In the genomic region with DNA sequence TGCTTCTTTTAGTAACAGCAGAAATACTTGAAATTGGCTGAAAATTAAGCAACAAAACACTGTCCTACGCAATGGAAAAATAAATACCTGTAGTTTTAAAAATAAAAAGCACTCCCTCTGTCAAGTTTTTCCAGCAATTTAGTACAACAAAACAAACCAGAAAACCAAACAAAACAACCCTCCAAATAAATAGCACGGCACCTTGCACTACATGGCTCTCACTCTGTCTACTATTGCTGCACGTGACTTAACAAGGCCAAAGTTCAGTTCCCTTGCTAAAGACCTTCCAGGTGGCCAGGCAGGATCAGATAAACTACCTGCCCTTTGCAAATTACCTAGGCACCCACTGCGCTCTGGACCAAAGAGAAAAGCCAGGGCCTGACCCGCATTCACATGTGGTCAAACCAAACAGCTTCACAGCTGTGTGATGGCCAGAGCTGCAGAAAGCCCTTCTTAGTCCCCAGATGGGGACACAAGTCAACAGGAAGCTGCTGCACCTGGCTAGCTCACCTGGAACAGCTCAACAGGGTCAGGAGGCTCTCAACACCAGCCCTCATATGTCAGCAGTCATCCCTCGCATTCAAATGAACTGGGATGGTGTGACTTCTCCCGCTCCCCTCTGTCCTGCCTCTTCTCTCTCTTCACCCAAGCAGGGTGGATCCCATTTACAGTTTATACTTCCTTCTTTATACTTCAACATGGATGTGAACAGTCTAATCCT, we compare ENCODE assay signal across 10 cellular contexts.
DNase-seq lines count a peak whose midpoint lies in the region; ATAC-seq and TF ChIP-seq lines count a peak whose summit lies in the region.
"Had no signal": no experiment of that assay in that cellular context is flagged by ENCODE, and none has a peak within 500 bp of the region (broad histone marks: within the 10 kb centered on the region; RNA-seq: fewer than 3 reads in every experiment).

No MANE protein-coding gene starts in this region.

- POLR2A ChIA-PET in activated CD8-positive, alpha-beta T cell treated with anti-CD3 and anti-CD28 coated beads for 36 hours (lab: Charles Lee): interaction anchor here (1.0 kb wide), 1 partner anchor 73 kb away, joined by 3 read pairs; no protein-coding TSS in a partner anchor
- POLR2A ChIA-PET in activated CD8-positive, alpha-beta T cell treated with anti-CD3 and anti-CD28 coated beads, Interleukin-2, amount 10 ng/mL, durations not matched to agents 7 days and 5 days (lab: Charles Lee): interaction anchor here (0.5 to 0.9 kb wide), 2 partner anchors 16 to 18 kb away, joined by 3 read pairs; no protein-coding TSS in a partner anchor
- POLR2A ChIA-PET in RWPE1 (lab: Yijun Ruan, JAX; ENCODE audit: low non-redundant PET): no interaction called here

- no peaks in the 10 kb centered on the region for H3K27me3 Mint-ChIP-seq in activated CD8-positive, alpha-beta T cell treated with anti-CD3 and anti-CD28 coated beads for 36 hours
- no peaks in the 10 kb centered on the region for H3K27me3 Mint-ChIP-seq in activated CD8-positive, alpha-beta T cell treated with anti-CD3 and anti-CD28 coated beads, Interleukin-2, amount 10 ng/mL, durations not matched to agents 7 days and 5 days (ENCODE audit: low read depth)

- no peak for ATAC-seq in activated CD8-positive, alpha-beta T cell treated with anti-CD3 and anti-CD28 coated beads for 36 hours
- no peak for ATAC-seq in activated CD8-positive, alpha-beta T cell treated with anti-CD3 and anti-CD28 coated beads, Interleukin-2, amount 10 ng/mL, durations not matched to agents 7 days and 5 days
- peak; percentile 32 for ATAC-seq in left lung
- ATAC-seq in GM18870 (IDR thresholded peaks at IDR 0.05; ENCODE audit: unreplicated experiment): no peak
- ATAC-seq in HG02981 (IDR thresholded peaks at IDR 0.05; ENCODE audit: unreplicated experiment): no peak
- ATAC-seq: foreskin keratinocyte had no signal

- no peak for DNase-seq in activated CD8-positive, alpha-beta T cell treated with anti-CD3 and anti-CD28 coated beads for 36 hours
- DNase-seq in activated CD8-positive, alpha-beta T cell treated with anti-CD3 and anti-CD28 coated beads, Interleukin-2, amount 10 ng/mL, durations not matched to agents 7 days and 5 days: no peak
- DNase-seq in RWPE1 (ENCODE audit: low spot score) (no peak), left lung (no peak), cortex of kidney (lab: John Stamatoyannopoulos, UW) (no peak)
- DNase-seq: activated CD4-positive, alpha-beta T cell treated with anti-CD3 and anti-CD28 coated beads, Interleukin-2, amount 50 U/mL, for 4 hours; foreskin keratinocyte had no signal

- intact Hi-C loops in activated CD8-positive, alpha-beta T cell treated with anti-CD3 and anti-CD28 coated beads for 36 hours (cut with micrococcal nuclease): loop anchor here (5.0 kb wide), 1 partner anchor 77 kb away; no protein-coding TSS in a partner anchor
- intact Hi-C loops in left lung (cut with DNase I): no loop called here

- no peaks in the 10 kb centered on the region for H3K27me3 ChIP-seq in left lung
- H3K27me3 ChIP-seq: foreskin keratinocyte had no signal

- no peak overlapping the region for H3K4me3 ChIP-seq in left lung

- no peak overlapping the region for H3K4me3 Mint-ChIP-seq in activated CD8-positive, alpha-beta T cell treated with anti-CD3 and anti-CD28 coated beads for 36 hours
- H3K4me3 Mint-ChIP-seq in activated CD8-positive, alpha-beta T cell treated with anti-CD3 and anti-CD28 coated beads, Interleukin-2, amount 10 ng/mL, durations not matched to agents 7 days and 5 days: no peak overlapping the region

- peaks cover 27 to 92% of the 10 kb centered on the region in 2 donors for H3K4me1 ChIP-seq in left lung

- peak overlapping the region; percentile 11 for H3K27ac Mint-ChIP-seq in activated CD8-positive, alpha-beta T cell treated with anti-CD3 and anti-CD28 coated beads for 36 hours
- no peak overlapping the region for H3K27ac Mint-ChIP-seq in activated CD8-positive, alpha-beta T cell treated with anti-CD3 and anti-CD28 coated beads, Interleukin-2, amount 10 ng/mL, durations not matched to agents 7 days and 5 days

- peak overlapping the region; percentile 20; the same call in 1 of the 2 replicates for H3K27ac ChIP-seq in RWPE1
- peak overlapping the region; percentile 73 to 91 for H3K27ac ChIP-seq in left lung
- peak overlapping the region; percentile 20 for H3K27ac ChIP-seq in temporal lobe (ENCODE audit: low read depth, low read length)
- H3K27ac ChIP-seq: foreskin keratinocyte had no signal

- H3K36me3 ChIP-seq in left lung: peaks cover 0 to 4% of the 10 kb centered on the region in 2 donors

- H3K9me3 ChIP-seq in left lung: no peaks in the 10 kb centered on the region

- CTCF ChIA-PET in activated CD8-positive, alpha-beta T cell treated with anti-CD3 and anti-CD28 coated beads for 36 hours (lab: Charles Lee): interaction anchor here (0.9 kb wide), 1 partner anchor 13 kb away, joined by 3 read pairs; no protein-coding TSS in a partner anchor
- CTCF ChIA-PET in activated CD8-positive, alpha-beta T cell treated with anti-CD3 and anti-CD28 coated beads, Interleukin-2, amount 10 ng/mL, durations not matched to agents 7 days and 5 days (lab: Charles Lee): interaction anchor here (1.1 to 4.8 kb wide), 3 partner anchors 17 to 85 kb away, joined by 3 to 21 read pairs (median 3); a partner anchor contains a TSS
- CTCF ChIA-PET in RWPE1 (lab: Yijun Ruan, JAX): no interaction called here

- H3K36me3 Mint-ChIP-seq in activated CD8-positive, alpha-beta T cell treated with anti-CD3 and anti-CD28 coated beads for 36 hours (ENCODE audit: low read depth): peaks cover 19% of the 10 kb centered on the region
- H3K36me3 Mint-ChIP-seq in activated CD8-positive, alpha-beta T cell treated with anti-CD3 and anti-CD28 coated beads, Interleukin-2, amount 10 ng/mL, durations not matched to agents 7 days and 5 days (ENCODE audit: low read depth): peaks cover 20% of the 10 kb centered on the region

- no peaks in the 10 kb centered on the region for H3K9me3 Mint-ChIP-seq in activated CD8-positive, alpha-beta T cell treated with anti-CD3 and anti-CD28 coated beads for 36 hours
- H3K9me3 Mint-ChIP-seq in activated CD8-positive, alpha-beta T cell treated with anti-CD3 and anti-CD28 coated beads, Interleukin-2, amount 10 ng/mL, durations not matched to agents 7 days and 5 days (ENCODE audit: insufficient read depth): no peaks in the 10 kb centered on the region

- TF ChIP-seq CTCF in activated CD8-positive, alpha-beta T cell treated with anti-CD3 and anti-CD28 coated beads for 36 hours (IDR thresholded peaks at IDR 0.05): no peak
- TF ChIP-seq CTCF in RWPE1 (conservative IDR thresholded peaks at IDR 0.05; ENCODE audit: low read depth) (no peak), left lung (IDR thresholded peaks at IDR 0.05) (no peak)

- peaks cover 82% of the 10 kb centered on the region for H3K4me1 Mint-ChIP-seq in activated CD8-positive, alpha-beta T cell treated with anti-CD3 and anti-CD28 coated beads for 36 hours (ENCODE audit: low read depth)
- H3K4me1 Mint-ChIP-seq in activated CD8-positive, alpha-beta T cell treated with anti-CD3 and anti-CD28 coated beads, Interleukin-2, amount 10 ng/mL, durations not matched to agents 7 days and 5 days (ENCODE audit: low read depth): peaks cover 58% of the 10 kb centered on the region

Comparison
In these comparisons a context has a peak if more than half of its experiments do, and no peak if none do; other contexts are left out.
1. H3K27ac ChIP-seq: peak in every context shown above with its lines; median percentile 82 in left lung; 20 in RWPE1; 20 in temporal lobe.